Comparison of ENCODE assay signal across 9 cellular contexts in genomic region chr3:40852712-40853111, GRCh38.
"Had no signal": no experiment of that assay in that cellular context is flagged by ENCODE, and none has a peak within 500 bp of the region (broad histone marks: within the 10 kb centered on the region; RNA-seq: fewer than 3 reads in every experiment).

No MANE protein-coding gene starts in this region.

- FAIRE-seq: H1, H54, K562 had no signal

- ATAC-seq: GM23338, HCT116, K562 had no signal

- H3K27ac ChIP-seq: HL-60 had no signal

- H3K4me3 ChIP-seq: GM23338, K562 had no signal

- DNase-seq: H9, HFFc6, IMR-90 had no signal
